ENCODE assay signal across 32 cellular contexts in the genomic region with DNA sequence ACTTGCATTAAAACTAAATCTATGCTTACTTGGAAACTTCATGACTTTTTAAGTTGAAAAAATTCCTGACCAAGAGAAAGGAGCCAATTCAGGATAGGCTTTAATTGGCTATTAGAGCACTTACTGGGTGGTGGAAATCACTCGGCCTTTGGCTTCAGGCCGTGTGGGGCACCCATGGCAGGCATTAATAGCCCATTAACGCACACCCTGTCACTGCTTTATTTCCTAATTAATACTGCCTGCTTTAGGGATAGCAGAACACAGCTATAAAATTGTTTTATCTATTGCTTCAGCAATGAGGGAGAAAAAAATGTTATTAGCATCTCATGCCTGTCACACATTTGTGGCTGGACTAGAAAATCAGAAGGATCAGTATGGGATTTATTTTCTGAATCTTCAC.
"Had no signal": no experiment of that assay in that cellular context is flagged by ENCODE, and none has a peak within 500 bp of the region (broad histone marks: within the 10 kb centered on the region; RNA-seq: fewer than 3 reads in every experiment).

No MANE protein-coding gene starts in this region.

- H3K4me3 Mint-ChIP-seq: naive thymus-derived CD4-positive, alpha-beta T cell; natural killer cell; nephron; neural crest cell; stimulated activated memory B cell treated with anti-CD40 and anti-IgM and Interleukin-4, amounts not matched to agents 10 μg/mL and 1 μg/mL and 100 μg/mL, for 72 hours; stimulated activated naive CD8-positive, alpha-beta T cell treated with anti-CD3 and anti-CD28 coated beads, Interleukin-15, amount 100 ng/mL, for 72 hours; type B pancreatic cell had no signal

- H3K4me2 ChIP-seq: smooth muscle cell had no signal

- H3K4me3 ChIP-seq: ovary, psoas muscle, skin epidermis, smooth muscle cell, spleen, suprapubic skin, testis, tibial artery, transverse colon, upper lobe of right lung, uterus had no signal

- H2AFZ ChIP-seq: parathyroid adenoma had no signal

- H3K27me3 ChIP-seq: ovary, spleen, suprapubic skin, testis, transverse colon, upper lobe of right lung, uterus had no signal

- H3K79me2 ChIP-seq: parathyroid adenoma had no signal

- H3K36me3 ChIP-seq: ovary, spleen, suprapubic skin, tibial artery, transverse colon, upper lobe of right lung, uterus had no signal

- H3K4me1 ChIP-seq: parathyroid adenoma, psoas muscle, spleen, suprapubic skin, testis, tibial artery, transverse colon, upper lobe of right lung, uterus had no signal

- DNase-seq: naive thymus-derived CD4-positive, alpha-beta T cell; natural killer cell; occipital lobe; ovary; posterior cingulate gyrus; psoas muscle; right cardiac atrium; spleen; stimulated activated CD4-positive, alpha-beta T cell treated with anti-CD3 and anti-CD28 coated beads, Interleukin-12 subunit alpha, Interleukin-12 subunit beta, amount 100 ng/mL, for 4 hours; stimulated activated CD4-positive, alpha-beta T cell treated with anti-CD3 and anti-CD28 coated beads, Interleukin-1b, Interleukin-23, amount 100 ng/mL, for 48 hours; stimulated activated CD4-positive, alpha-beta T cell treated with anti-CD3 and anti-CD28 coated beads, Interleukin-4, amount 100 ng/mL, for 1 hour; stimulated activated CD4-positive, alpha-beta T cell treated with anti-CD3 and anti-CD28 coated beads, Interleukin-4, amount 100 ng/mL, for 4 hours; stimulated activated CD8-positive, alpha-beta memory T cell treated with anti-CD3 and anti-CD28 coated beads, Interleukin-4, amount 100 ng/mL, for 48 hours; stimulated activated naive CD4-positive, alpha-beta T cell; stimulated activated naive CD8-positive, alpha-beta T cell treated with anti-CD3 and anti-CD28 coated beads, Interleukin-15, amount 100 ng/mL, for 72 hours; stimulated activated naive CD8-positive, alpha-beta T cell treated with anti-CD3 and anti-CD28 coated beads, Interleukin-15, Interleukin-2, amounts not matched to agents 100 U/mL and 50 U/mL, for 24 hours; substantia nigra; testis; tibial artery; transverse colon; upper lobe of right lung; uterus had no signal

- H3K9ac ChIP-seq: parathyroid adenoma had no signal

- H3K9me3 ChIP-seq: ovary, psoas muscle, spleen, suprapubic skin, testis, tibial artery, transverse colon, uterus had no signal

- H3K27ac ChIP-seq: ovary, parathyroid adenoma, psoas muscle, skin epidermis, spleen, suprapubic skin, testis, tibial artery, transverse colon, upper lobe of right lung, uterus had no signal

- H3K27me3 Mint-ChIP-seq: naive thymus-derived CD4-positive, alpha-beta T cell; progenitor cell of endocrine pancreas; stimulated activated memory B cell treated with anti-CD40 and anti-IgM and Interleukin-4, amounts not matched to agents 10 μg/mL and 1 μg/mL and 100 μg/mL, for 72 hours; stimulated activated naive CD8-positive, alpha-beta T cell treated with anti-CD3 and anti-CD28 coated beads, Interleukin-15, amount 100 ng/mL, for 72 hours; type B pancreatic cell had no signal

- H3K9me3 Mint-ChIP-seq: naive thymus-derived CD4-positive, alpha-beta T cell; natural killer cell; nephron; neural crest cell; stimulated activated memory B cell treated with anti-CD40 and anti-IgM and Interleukin-4, amounts not matched to agents 10 μg/mL and 1 μg/mL and 100 μg/mL, for 72 hours; stimulated activated naive CD8-positive, alpha-beta T cell treated with anti-CD3 and anti-CD28 coated beads, Interleukin-15, amount 100 ng/mL, for 72 hours; type B pancreatic cell had no signal

- H3K27ac Mint-ChIP-seq: natural killer cell; nephron; progenitor cell of endocrine pancreas; stimulated activated memory B cell treated with anti-CD40 and anti-IgM and Interleukin-4, amounts not matched to agents 10 μg/mL and 1 μg/mL and 100 μg/mL, for 72 hours; stimulated activated naive CD8-positive, alpha-beta T cell treated with anti-CD3 and anti-CD28 coated beads, Interleukin-15, amount 100 ng/mL, for 72 hours; type B pancreatic cell had no signal

- H3K36me3 Mint-ChIP-seq: natural killer cell; stimulated activated memory B cell treated with anti-CD40 and anti-IgM and Interleukin-4, amounts not matched to agents 10 μg/mL and 1 μg/mL and 100 μg/mL, for 72 hours; type B pancreatic cell had no signal

- ATAC-seq: naive thymus-derived CD4-positive, alpha-beta T cell; natural killer cell; psoas muscle; right cardiac atrium; sciatic nerve; stimulated activated memory B cell treated with anti-CD40 and anti-IgM and Interleukin-4, amounts not matched to agents 10 μg/mL and 1 μg/mL and 100 μg/mL, for 72 hours; stimulated activated naive CD8-positive, alpha-beta T cell treated with anti-CD3 and anti-CD28 coated beads, Interleukin-15, amount 100 ng/mL, for 72 hours; stimulated activated naive CD8-positive, alpha-beta T cell treated with anti-CD3 and anti-CD28 coated beads, Interleukin-15, Interleukin-2, amounts not matched to agents 100 U/mL and 50 U/mL, for 24 hours; upper lobe of right lung had no signal

- H3K4me1 Mint-ChIP-seq: nephron had no signal
